Comparison of ENCODE assay signal across 23 cellular contexts in the genomic region with DNA sequence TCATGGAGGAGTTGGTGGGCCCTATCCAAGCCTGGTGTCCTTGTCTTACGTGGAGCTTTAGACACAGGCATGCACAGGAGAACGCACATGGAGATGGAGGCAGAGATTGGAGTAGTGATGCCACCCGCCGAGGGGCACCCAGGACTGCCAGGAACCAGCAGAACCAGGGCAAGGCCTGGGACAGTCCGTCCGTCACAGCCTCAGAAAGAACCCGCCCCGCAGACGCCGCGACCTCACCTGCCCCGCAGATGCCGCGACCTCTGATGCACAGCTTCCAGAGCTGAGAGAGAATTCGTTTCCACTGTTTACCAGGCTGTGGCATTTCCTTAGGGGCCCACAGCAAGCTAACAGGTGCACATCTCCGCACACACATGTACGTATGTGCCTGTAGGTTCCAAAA. TPM values are rescaled to one million over a fixed set of nuclear protein-coding genes. Genes with fewer than 3 reads are reported as not detected.
DNase-seq lines count a peak whose midpoint lies in the region; ATAC-seq, FAIRE-seq and TF ChIP-seq lines count a peak whose summit lies in the region.
"Had no signal": no experiment of that assay in that cellular context is flagged by ENCODE, and none has a peak within 500 bp of the region (broad histone marks: within the 10 kb centered on the region; RNA-seq: fewer than 3 reads in every experiment).

No MANE protein-coding gene starts in this region.

- H3K27me3 Mint-ChIP-seq in MCF 10A (ENCODE audit: insufficient read depth, unreplicated experiment) = no peaks in the 10 kb centered on the region
- H3K27me3 Mint-ChIP-seq: CD4-positive, CD25-positive, alpha-beta regulatory T cell had no signal

- POLR2A ChIA-PET in H1 (lab: Charles Lee; ENCODE audit: partially characterized antibody) (interaction anchor here (0.7 to 1.9 kb wide), 8 partner anchors 10 to 51 kb away, joined by 3 to 6 read pairs (median 4); a partner anchor contains a TSS), MCF 10A (lab: Yijun Ruan, JAX) (no interaction called here)

- no peak overlapping the region for H3K4me2 ChIP-seq in H1 (ENCODE audit: insufficient read depth in 1 of 2, low read depth in 2 of 2, low read length in 2 of 2)
- H3K4me2 ChIP-seq: BLaER1 had no signal

- H3K27ac ChIP-seq in H1 (ENCODE audit: low read depth, low read length) = no peak overlapping the region
- H3K27ac ChIP-seq in lower lobe of right lung = no peak overlapping the region
- no peak overlapping the region for H3K27ac ChIP-seq in sigmoid colon
- H3K27ac ChIP-seq in caudate nucleus (ENCODE audit: low read depth, low read length) = no peak overlapping the region
- H3K27ac ChIP-seq: 22Rv1, BLaER1, C4-2B, GM23248 had no signal

- H2BK20ac ChIP-seq in H1 (ENCODE audit: low read length) = no peak overlapping the region

- H3K27ac Mint-ChIP-seq in MCF 10A (ENCODE audit: low read depth, unreplicated experiment) = no peak overlapping the region
- H3K27ac Mint-ChIP-seq: B cell; CD4-positive, CD25-positive, alpha-beta regulatory T cell; CD8-positive, alpha-beta T cell; HFFc6 had no signal

- H2BK12ac ChIP-seq in H1 (ENCODE audit: low read depth, low read length) = no peak overlapping the region

- H3K9me3 Mint-ChIP-seq in MCF 10A (ENCODE audit: unreplicated experiment) = no peaks in the 10 kb centered on the region

- no peak overlapping the region for H2AK5ac ChIP-seq in H1 (ENCODE audit: low read depth, low read length)

- TF ChIP-seq EP300 in H1 (IDR thresholded peaks at IDR 0.05; ENCODE audit: borderline replicate concordance in 1 of 2, low read depth in 2 of 2, low read length in 2 of 2) (no peak), sigmoid colon (IDR thresholded peaks at IDR 0.05) (no peak)

- no peak overlapping the region for H2BK120ac ChIP-seq in H1 (replicated peaks; ENCODE audit: low read depth, low read length)

- H3K79me2 ChIP-seq in H1 (ENCODE audit: control insufficient read depth in 1 of 2, insufficient read depth in 2 of 2, low read length in 2 of 2) = peaks cover 0 to 2% of the 10 kb centered on the region in 2 experiments; a peak in 1 of 4 replicates

- CTCF ChIA-PET in H1 (lab: Charles Lee; ENCODE audit: partially characterized antibody) (interaction anchor here (0.6 to 2.3 kb wide), 11 partner anchors 10 to 102 kb away, joined by 3 to 9 read pairs (median 3); no protein-coding TSS in a partner anchor), MCF 10A (lab: Yijun Ruan, JAX) (interaction anchor here (1.3 kb wide), 1 partner anchor 11 kb away, joined by 3 read pairs; no protein-coding TSS in a partner anchor)

- H3K4me3 ChIP-seq in H1 (ENCODE audit: extremely low read depth in 1 of 4, insufficient read depth in 2 of 4, low read depth in 3 of 4, low read length in 4 of 4) = no peak overlapping the region
- no peak overlapping the region for H3K4me3 ChIP-seq in lower lobe of right lung
- no peak overlapping the region for H3K4me3 ChIP-seq in sigmoid colon
- H3K4me3 ChIP-seq: BLaER1, GM12878, GM23248, HAP-1 had no signal

- H3K14ac ChIP-seq in H1 (ENCODE audit: insufficient read length) = no peak overlapping the region

- H3K36me3 Mint-ChIP-seq in MCF 10A (ENCODE audit: insufficient read depth, unreplicated experiment) = no peaks in the 10 kb centered on the region
- H3K36me3 Mint-ChIP-seq: CD4-positive, CD25-positive, alpha-beta regulatory T cell; CD8-positive, alpha-beta T cell had no signal

- H3K36me3 ChIP-seq in H1 (ENCODE audit: control insufficient read depth in 2 of 4, insufficient read depth in 4 of 4, low read length in 3 of 4) (peaks cover 31 to 65% (median 49%) of the 10 kb centered on the region in 4 experiments), lower lobe of right lung (peaks cover 1% of the 10 kb centered on the region), sigmoid colon (peaks cover 0 to 41% (median 7%) of the 10 kb centered on the region in 4 donors)

- H3K27me3 ChIP-seq in H1 (replicated peaks in 1 of 4; ENCODE audit: control insufficient read depth in 3 of 4, extremely low read depth in 1 of 4, insufficient read depth in 3 of 4, low read length in 3 of 4) (no peaks in the 10 kb centered on the region), lower lobe of right lung (ENCODE audit: low read depth) (no peaks in the 10 kb centered on the region), sigmoid colon (no peaks in the 10 kb centered on the region)
- H3K27me3 ChIP-seq: BLaER1 had no signal

- no peak for FAIRE-seq in H1 (lab: Jason Lieb, UNC)
- FAIRE-seq: A204.1, G401.6, GM12878, GM19239, H54 had no signal

- no peak overlapping the region for H4K91ac ChIP-seq in H1 (replicated peaks; ENCODE audit: insufficient read length, low read length)

- H3K4ac ChIP-seq in H1 (replicated peaks; ENCODE audit: insufficient read length, low read depth, low read length) = no peak overlapping the region

- H3K56ac ChIP-seq in H1 (replicated peaks; ENCODE audit: insufficient read length, low read depth, low read length) = no peak overlapping the region

- H3K9ac ChIP-seq in H1 (replicated peaks in 1 of 4; ENCODE audit: extremely low read depth in 1 of 4, low read depth in 3 of 4, low read length in 3 of 4) = no peak overlapping the region
- H3K9ac ChIP-seq: BLaER1, GM23248 had no signal

- TF ChIP-seq POLR2A in H1 (IDR thresholded peaks at IDR 0.05; ENCODE audit: control extremely low read depth in 1 of 2, low read depth in 2 of 2, low read length in 2 of 2) = no peak
- no peak for TF ChIP-seq POLR2A in sigmoid colon (IDR thresholded peaks at IDR 0.05)

- no peaks in the 10 kb centered on the region for H3K23me2 ChIP-seq in H1 (ENCODE audit: low read depth, low read length)

- 92% methylated on average over 17 of the region's 17 CpGs; no CpG with 5 or more reads in 1 of the 2 experiments for WGBS in H1 (ENCODE audit: extremely low coverage in 1 of 2, insufficient coverage in 1 of 2, insufficient read length in 1 of 2, insufficient replicate concordance in 2 of 2, low coverage in 1 of 2, low lambda C conversion rate in 2 of 2, missing lambda C conversion rate in 1 of 2), 2 experiments
- WGBS in sigmoid colon, 2 donors = 96 to 97% methylated on average over 17 of the region's 17 CpGs

- H3K18ac ChIP-seq in H1 (ENCODE audit: extremely low read depth, low read length) = no peak overlapping the region

- DNase-seq in H1 (ENCODE audit: low read depth in 1 of 2, low spot score in 2 of 2) (no peak), lower lobe of right lung (peak; percentile 15), sigmoid colon (peak; percentile 53), GF-D8 (lab: John Stamatoyannopoulos, UW) (no peak), caudate nucleus (lab: John Stamatoyannopoulos, UW) (no peak), MCF 10A (ENCODE audit: unreplicated experiment) (no peak)
- DNase-seq: Caco-2; CD4-positive, CD25-positive, alpha-beta regulatory T cell; CD8-positive, alpha-beta T cell; DMS153; DND-41; GM23248; HFFc6 had no signal

- H4K5ac ChIP-seq in H1 (ENCODE audit: insufficient read length, low read depth, low read length) = no peak overlapping the region

- no peak overlapping the region for H2BK5ac ChIP-seq in H1 (ENCODE audit: low read depth, low read length)

- H3K79me1 ChIP-seq in H1 (ENCODE audit: low read depth, low read length) = 0 out of 2 replicates have a peak, but pooled peaks cover 9% of the 10 kb centered on the region

- peak overlapping the region; percentile 51; the same call in 1 of the 2 replicates for H4K8ac ChIP-seq in H1 (ENCODE audit: extremely low read depth, insufficient read depth, low read length)

- no peak overlapping the region for H3K4me3 Mint-ChIP-seq in MCF 10A (ENCODE audit: unreplicated experiment)
- H3K4me3 Mint-ChIP-seq: B cell; CD8-positive, alpha-beta T cell; HFFc6 had no signal

- no peak for TF ChIP-seq RAD21 in H1 (IDR thresholded peaks at IDR 0.05 in 1 of 2, conservative IDR thresholded peaks at IDR 0.05 in 1 of 2; ENCODE audit: low read depth in 2 of 2, low read length in 2 of 2)

- TF ChIP-seq CTCF in H1 (IDR thresholded peaks at IDR 0.05; ENCODE audit: control extremely low read depth in 1 of 3, insufficient read depth in 1 of 3, low read depth in 1 of 3, low read length in 3 of 3) (no peak), lower lobe of right lung (IDR thresholded peaks at IDR 0.05) (no peak), sigmoid colon (IDR thresholded peaks at IDR 0.05) (no peak), MCF 10A (IDR thresholded peaks at IDR 0.05; ENCODE audit: unreplicated experiment) (no peak)

- BruUV-seq in MCF 10A (replicated peaks; lab: Mats Ljungman, UMichigan) = no TSS peak

- no peak overlapping the region for H2BK15ac ChIP-seq in H1 (ENCODE audit: low read length)

- H3K9me3 ChIP-seq in H1 (ENCODE audit: insufficient read depth in 2 of 2, low read depth in 1 of 2, low read length in 1 of 2) (peaks cover 7 to 18% of the 10 kb centered on the region in 2 experiments; a peak in 2 of 4 replicates), lower lobe of right lung (no peaks in the 10 kb centered on the region), sigmoid colon (no peaks in the 10 kb centered on the region)
- H3K9me3 ChIP-seq: Caco-2, HAP-1 had no signal

- H4K20me1 ChIP-seq in H1 (replicated peaks in 1 of 2; ENCODE audit: control insufficient read depth in 1 of 2, insufficient read depth in 2 of 2, low read length in 2 of 2) = peaks cover 1 to 7% of the 10 kb centered on the region in 2 experiments
- H4K20me1 ChIP-seq: BLaER1 had no signal

- no peaks in the 10 kb centered on the region for H3K4me1 ChIP-seq in H1 (replicated peaks in 1 of 4; ENCODE audit: control insufficient read depth in 3 of 4, insufficient read depth in 4 of 4, low read length in 3 of 4)
- no peaks in the 10 kb centered on the region for H3K4me1 ChIP-seq in lower lobe of right lung
- no peaks in the 10 kb centered on the region for H3K4me1 ChIP-seq in sigmoid colon
- H3K4me1 ChIP-seq: BLaER1, Caco-2, HAP-1 had no signal

- intact Hi-C loops in lower lobe of right lung (cut with DNase I) = no loop called here
- intact Hi-C loops in sigmoid colon (cut with DNase I) = no loop called here
- intact Hi-C loops in MCF 10A (cut with micrococcal nuclease) = no loop called here

- no peaks in the 10 kb centered on the region for H3K4me1 Mint-ChIP-seq in MCF 10A (ENCODE audit: insufficient read depth, unreplicated experiment)
- H3K4me1 Mint-ChIP-seq: B cell; CD4-positive, CD25-positive, alpha-beta regulatory T cell had no signal

- ATAC-seq in lower lobe of right lung = no peak
- ATAC-seq: CD8-positive, alpha-beta T cell; GM12878 had no signal

- H3K23ac ChIP-seq in H1 (ENCODE audit: insufficient read length) = no peak overlapping the region

- H2AFZ ChIP-seq in H1 (ENCODE audit: low read length) = no peak overlapping the region
- H2AFZ ChIP-seq: GM23248 had no signal

RNA-seq across cellular contexts. Expression of a gene that starts 15.3 kb away (rescaled TPM):
- total RNA-seq in H1 (2021; fragmentation: NEBNext Ultra II Directional; extraction: Animal tissue kit (Norgen Biotek cat#: 25700)) = 52.0 and 54.3 TPM in 2 replicates
- polyA plus RNA-seq in H1 (2011; rRNA removed) (34.7 and 47.5 TPM in 2 replicates), sigmoid colon (10 to 100 TPM; 29.3 to 52.5 (median 39.6) TPM)
- polyA plus RNA-seq in H1 (2011; cell fraction: cytosol; rRNA removed) = 42.5 TPM
- polyA plus RNA-seq in H1 (2011; cell fraction: nucleus; rRNA removed) = 44.3 TPM
- 42.4 to 45.7 TPM (median 42.7 TPM) in 4 replicates for polyA plus RNA-seq in H1 (2012, experiment 1 of 2)
- polyA plus RNA-seq in H1 (2012, experiment 2 of 2) = 43.5 TPM
- polyA plus RNA-seq in H1 (2013, experiment 1 of 2) = 29.8 TPM
- 25.9 TPM for polyA plus RNA-seq in H1 (2013, experiment 2 of 2)
- polyA minus RNA-seq in H1 (2011; rRNA and poly(A)+ RNA removed) = 15.8 and 16.3 TPM in 2 replicates
- 33.6 TPM for polyA minus RNA-seq in H1 (2011; cell fraction: cytosol; rRNA and poly(A)+ RNA removed)
- 39.4 TPM for polyA minus RNA-seq in H1 (2011; cell fraction: nucleus; rRNA and poly(A)+ RNA removed)
- total RNA-seq in lower lobe of right lung (4.2 TPM), sigmoid colon (1 to 10 TPM; 6.7 to 9.9 (median 8.3) TPM), MCF 10A (2022) (2.4 and 3.5 TPM in 2 replicates)
- total RNA-seq: B cell; CD4-positive, CD25-positive, alpha-beta regulatory T cell; CD8-positive, alpha-beta T cell; GM23248 had no signal

RNA-seq across cellular contexts. Expression of a gene that starts 51.6 kb away (rescaled TPM):
- total RNA-seq in H1 (2021; fragmentation: NEBNext Ultra II Directional; extraction: Animal tissue kit (Norgen Biotek cat#: 25700)) = 140 and 146 TPM in 2 replicates
- 97.6 and 99.5 TPM in 2 replicates for polyA plus RNA-seq in H1 (2011; rRNA removed)
- polyA plus RNA-seq in H1 (2011; cell fraction: cytosol; rRNA removed) = 73.9 TPM
- polyA plus RNA-seq in H1 (2011; cell fraction: nucleus; rRNA removed) = 105 TPM
- 153 to 170 TPM (median 160 TPM) in 4 replicates for polyA plus RNA-seq in H1 (2012, experiment 1 of 2)
- 111 TPM for polyA plus RNA-seq in H1 (2012, experiment 2 of 2)
- 196 TPM for polyA plus RNA-seq in H1 (2013, experiment 1 of 2)
- 198 TPM for polyA plus RNA-seq in H1 (2013, experiment 2 of 2)
- polyA minus RNA-seq in H1 (2011; rRNA and poly(A)+ RNA removed) = 68.6 and 75.6 TPM in 2 replicates
- polyA minus RNA-seq in H1 (2011; cell fraction: cytosol; rRNA and poly(A)+ RNA removed) = 80.5 TPM
- polyA minus RNA-seq in H1 (2011; cell fraction: nucleus; rRNA and poly(A)+ RNA removed) = 36.3 TPM
- total RNA-seq in lower lobe of right lung = 353 TPM
- 10 to 100 TPM; 77.3 to 91.0 (median 87.5) TPM for total RNA-seq in sigmoid colon
- polyA plus RNA-seq in sigmoid colon = 100 to 1,000 TPM in 1 of 3 donors, 10 to 100 TPM in 2; 20.4 to 125 (median 62.7) TPM
- 141 and 150 TPM in 2 replicates for total RNA-seq in MCF 10A (2022)

Comparison
In these comparisons a context has a peak if more than half of its experiments do, and no peak if none do; other contexts are left out.
1. DNase-seq: peak in lower lobe of right lung (single experiment) and sigmoid colon (single experiment); none in H1 (0 of 2), GF-D8 (single experiment), caudate nucleus (0 of 61) and MCF 10A (single experiment).